ENCODE assay signal across 1 cellular context in the genomic region with DNA sequence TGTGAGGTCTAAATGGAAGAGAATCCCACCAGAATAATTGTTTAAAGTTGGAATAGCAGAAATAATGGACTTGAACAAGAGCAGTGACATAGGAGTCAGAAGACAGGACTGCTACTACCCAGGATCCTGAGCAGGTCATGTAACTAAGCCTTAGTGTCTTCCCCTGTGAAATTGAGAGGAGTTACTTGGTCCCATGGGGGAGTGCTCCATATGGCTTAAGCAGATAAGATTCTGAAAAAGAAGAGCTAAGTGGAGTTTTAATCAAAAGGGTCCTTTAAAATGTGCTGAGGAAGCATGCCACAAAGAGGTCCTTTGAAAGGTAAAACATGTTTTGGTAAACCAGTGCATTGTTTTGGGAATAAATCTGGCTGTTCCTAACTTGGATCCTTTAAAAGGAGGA.
TF ChIP-seq lines count a peak whose summit lies in the region.

No MANE protein-coding gene starts in this region.

TF ChIP-seq in K562, 482 proteins besides CTCF, POLR2A, EP300 and RAD21 (continued from another document and continues in another):
- TF ChIP-seq, protein P1, sequence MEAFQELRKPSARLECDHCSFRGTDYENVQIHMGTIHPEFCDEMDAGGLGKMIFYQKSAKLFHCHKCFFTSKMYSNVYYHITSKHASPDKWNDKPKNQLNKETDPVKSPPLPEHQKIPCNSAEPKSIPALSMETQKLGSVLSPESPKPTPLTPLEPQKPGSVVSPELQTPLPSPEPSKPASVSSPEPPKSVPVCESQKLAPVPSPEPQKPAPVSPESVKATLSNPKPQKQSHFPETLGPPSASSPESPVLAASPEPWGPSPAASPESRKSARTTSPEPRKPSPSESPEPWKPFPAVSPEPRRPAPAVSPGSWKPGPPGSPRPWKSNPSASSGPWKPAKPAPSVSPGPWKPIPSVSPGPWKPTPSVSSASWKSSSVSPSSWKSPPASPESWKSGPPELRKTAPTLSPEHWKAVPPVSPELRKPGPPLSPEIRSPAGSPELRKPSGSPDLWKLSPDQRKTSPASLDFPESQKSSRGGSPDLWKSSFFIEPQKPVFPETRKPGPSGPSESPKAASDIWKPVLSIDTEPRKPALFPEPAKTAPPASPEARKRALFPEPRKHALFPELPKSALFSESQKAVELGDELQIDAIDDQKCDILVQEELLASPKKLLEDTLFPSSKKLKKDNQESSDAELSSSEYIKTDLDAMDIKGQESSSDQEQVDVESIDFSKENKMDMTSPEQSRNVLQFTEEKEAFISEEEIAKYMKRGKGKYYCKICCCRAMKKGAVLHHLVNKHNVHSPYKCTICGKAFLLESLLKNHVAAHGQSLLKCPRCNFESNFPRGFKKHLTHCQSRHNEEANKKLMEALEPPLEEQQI (IDR thresholded peaks at IDR 0.05), result peak; percentile 29; the same call in 1 of the 2 replicates
- TF ChIP-seq SREBF1 (IDR thresholded peaks at IDR 0.05; ENCODE audit: borderline replicate concordance, low read depth, low read length) (no peak), NFIC (IDR thresholded peaks at IDR 0.05) (peak; percentile 59), RCOR1 (IDR thresholded peaks at IDR 0.05; ENCODE audit: borderline replicate concordance in 1 of 2, low read depth in 2 of 2, low read length in 2 of 2) (peak in 1 of 2 experiments; percentile 86; a peak in 3 of 4 replicates), U2AF1 (optimal IDR thresholded peaks at IDR 0.05; ENCODE audit: low read depth, low read length) (no peak), EHMT2 (IDR thresholded peaks at IDR 0.05) (no peak), ZNF79 (CRISPR knock-in tag; IDR thresholded peaks at IDR 0.05; ENCODE audit: low read depth) (no peak), TARDBP (IDR thresholded peaks at IDR 0.05) (peak; percentile 22; the same call in 1 of the 2 replicates), RBM14 (IDR thresholded peaks at IDR 0.05; ENCODE audit: borderline replicate concordance, insufficient read depth, low read depth, low read length) (no peak), RAD51 (IDR thresholded peaks at IDR 0.05; ENCODE audit: borderline replicate concordance, low read depth) (no peak), LCOR (CRISPR knock-in tag; IDR thresholded peaks at IDR 0.05) (peak; percentile 64; the same call in 1 of the 2 replicates), HMGN3 (IDR thresholded peaks at IDR 0.05; ENCODE audit: borderline replicate concordance, extremely low read depth, insufficient read length, low read depth, low read length) (peak; percentile 26), ZNF551 (CRISPR knock-in tag; IDR thresholded peaks at IDR 0.05) (no peak), MTA2 (IDR thresholded peaks at IDR 0.05; ENCODE audit: low read depth) (peak; percentile 92), SMAD3 (CRISPR knock-in tag; conservative IDR thresholded peaks at IDR 0.05) (no peak), ZNF324 (CRISPR knock-in tag; IDR thresholded peaks at IDR 0.05) (no peak), ZNF282 (CRISPR knock-in tag; IDR thresholded peaks at IDR 0.05) (no peak), HNRNPUL1 (IDR thresholded peaks at IDR 0.05; ENCODE audit: low read length) (no peak), RBM34 (IDR thresholded peaks at IDR 0.05; ENCODE audit: borderline replicate concordance, insufficient read depth, low read length) (no peak), GTF2A2 (tag; IDR thresholded peaks at IDR 0.05) (no peak), HDAC2 (IDR thresholded peaks at IDR 0.05) (peak; percentile 82), C11orf30 (IDR thresholded peaks at IDR 0.05; ENCODE audit: low read depth) (peak; percentile 95), RBM25 (IDR thresholded peaks at IDR 0.05; ENCODE audit: low read depth, low read length, severe bottlenecking) (no peak), ARID2 (IDR thresholded peaks at IDR 0.05) (no peak), ATF1 (CRISPR knock-in tag; IDR thresholded peaks at IDR 0.05) (no peak), ATF1 (tag; IDR thresholded peaks at IDR 0.05) (no peak), HMG20A (CRISPR knock-in tag; conservative IDR thresholded peaks at IDR 0.05) (no peak), DIDO1 (tag; IDR thresholded peaks at IDR 0.05; ENCODE audit: low read depth) (no peak), ZNF75A (CRISPR knock-in tag; IDR thresholded peaks at IDR 0.05) (no peak), ZNF384 (IDR thresholded peaks at IDR 0.05; ENCODE audit: low read depth, low read length) (peak; percentile 24; the same call in 1 of the 2 replicates), TCF7 (IDR thresholded peaks at IDR 0.05; ENCODE audit: borderline replicate concordance) (no peak), EP400 (IDR thresholded peaks at IDR 0.05) (peak; percentile 38; the same call in 1 of the 2 replicates), CXXC5 (CRISPR knock-in tag; IDR thresholded peaks at IDR 0.05) (no peak), ZNF184 (CRISPR knock-in tag; IDR thresholded peaks at IDR 0.05) (no peak), ZNF23 (CRISPR knock-in tag; IDR thresholded peaks at IDR 0.05) (no peak), GATAD2A (IDR thresholded peaks at IDR 0.05) (0 out of 2 replicates have a peak, but pooled peaks have one; percentile 12)
- TF ChIP-seq, protein P2, sequence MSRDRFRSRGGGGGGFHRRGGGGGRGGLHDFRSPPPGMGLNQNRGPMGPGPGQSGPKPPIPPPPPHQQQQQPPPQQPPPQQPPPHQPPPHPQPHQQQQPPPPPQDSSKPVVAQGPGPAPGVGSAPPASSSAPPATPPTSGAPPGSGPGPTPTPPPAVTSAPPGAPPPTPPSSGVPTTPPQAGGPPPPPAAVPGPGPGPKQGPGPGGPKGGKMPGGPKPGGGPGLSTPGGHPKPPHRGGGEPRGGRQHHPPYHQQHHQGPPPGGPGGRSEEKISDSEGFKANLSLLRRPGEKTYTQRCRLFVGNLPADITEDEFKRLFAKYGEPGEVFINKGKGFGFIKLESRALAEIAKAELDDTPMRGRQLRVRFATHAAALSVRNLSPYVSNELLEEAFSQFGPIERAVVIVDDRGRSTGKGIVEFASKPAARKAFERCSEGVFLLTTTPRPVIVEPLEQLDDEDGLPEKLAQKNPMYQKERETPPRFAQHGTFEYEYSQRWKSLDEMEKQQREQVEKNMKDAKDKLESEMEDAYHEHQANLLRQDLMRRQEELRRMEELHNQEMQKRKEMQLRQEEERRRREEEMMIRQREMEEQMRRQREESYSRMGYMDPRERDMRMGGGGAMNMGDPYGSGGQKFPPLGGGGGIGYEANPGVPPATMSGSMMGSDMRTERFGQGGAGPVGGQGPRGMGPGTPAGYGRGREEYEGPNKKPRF (IDR thresholded peaks at IDR 0.05; ENCODE audit: low read depth, low read length), result no peak
- TF ChIP-seq, protein P3, sequence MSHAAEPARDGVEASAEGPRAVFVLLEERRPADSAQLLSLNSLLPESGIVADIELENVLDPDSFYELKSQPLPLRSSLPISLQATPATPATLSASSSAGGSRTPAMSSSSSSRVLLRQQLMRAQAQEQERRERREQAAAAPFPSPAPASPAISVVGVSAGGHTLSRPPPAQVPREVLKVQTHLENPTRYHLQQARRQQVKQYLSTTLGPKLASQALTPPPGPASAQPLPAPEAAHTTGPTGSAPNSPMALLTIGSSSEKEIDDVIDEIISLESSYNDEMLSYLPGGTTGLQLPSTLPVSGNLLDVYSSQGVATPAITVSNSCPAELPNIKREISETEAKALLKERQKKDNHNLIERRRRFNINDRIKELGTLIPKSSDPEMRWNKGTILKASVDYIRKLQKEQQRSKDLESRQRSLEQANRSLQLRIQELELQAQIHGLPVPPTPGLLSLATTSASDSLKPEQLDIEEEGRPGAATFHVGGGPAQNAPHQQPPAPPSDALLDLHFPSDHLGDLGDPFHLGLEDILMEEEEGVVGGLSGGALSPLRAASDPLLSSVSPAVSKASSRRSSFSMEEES (CRISPR knock-in tag; IDR thresholded peaks at IDR 0.05), result no peak
- TF ChIP-seq, protein P4, sequence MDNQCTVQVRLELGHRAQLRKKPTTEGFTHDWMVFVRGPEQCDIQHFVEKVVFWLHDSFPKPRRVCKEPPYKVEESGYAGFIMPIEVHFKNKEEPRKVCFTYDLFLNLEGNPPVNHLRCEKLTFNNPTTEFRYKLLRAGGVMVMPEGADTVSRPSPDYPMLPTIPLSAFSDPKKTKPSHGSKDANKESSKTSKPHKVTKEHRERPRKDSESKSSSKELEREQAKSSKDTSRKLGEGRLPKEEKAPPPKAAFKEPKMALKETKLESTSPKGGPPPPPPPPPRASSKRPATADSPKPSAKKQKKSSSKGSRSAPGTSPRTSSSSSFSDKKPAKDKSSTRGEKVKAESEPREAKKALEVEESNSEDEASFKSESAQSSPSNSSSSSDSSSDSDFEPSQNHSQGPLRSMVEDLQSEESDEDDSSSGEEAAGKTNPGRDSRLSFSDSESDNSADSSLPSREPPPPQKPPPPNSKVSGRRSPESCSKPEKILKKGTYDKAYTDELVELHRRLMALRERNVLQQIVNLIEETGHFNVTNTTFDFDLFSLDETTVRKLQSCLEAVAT (IDR thresholded peaks at IDR 0.05), result no peak
- TF ChIP-seq, protein P5, sequence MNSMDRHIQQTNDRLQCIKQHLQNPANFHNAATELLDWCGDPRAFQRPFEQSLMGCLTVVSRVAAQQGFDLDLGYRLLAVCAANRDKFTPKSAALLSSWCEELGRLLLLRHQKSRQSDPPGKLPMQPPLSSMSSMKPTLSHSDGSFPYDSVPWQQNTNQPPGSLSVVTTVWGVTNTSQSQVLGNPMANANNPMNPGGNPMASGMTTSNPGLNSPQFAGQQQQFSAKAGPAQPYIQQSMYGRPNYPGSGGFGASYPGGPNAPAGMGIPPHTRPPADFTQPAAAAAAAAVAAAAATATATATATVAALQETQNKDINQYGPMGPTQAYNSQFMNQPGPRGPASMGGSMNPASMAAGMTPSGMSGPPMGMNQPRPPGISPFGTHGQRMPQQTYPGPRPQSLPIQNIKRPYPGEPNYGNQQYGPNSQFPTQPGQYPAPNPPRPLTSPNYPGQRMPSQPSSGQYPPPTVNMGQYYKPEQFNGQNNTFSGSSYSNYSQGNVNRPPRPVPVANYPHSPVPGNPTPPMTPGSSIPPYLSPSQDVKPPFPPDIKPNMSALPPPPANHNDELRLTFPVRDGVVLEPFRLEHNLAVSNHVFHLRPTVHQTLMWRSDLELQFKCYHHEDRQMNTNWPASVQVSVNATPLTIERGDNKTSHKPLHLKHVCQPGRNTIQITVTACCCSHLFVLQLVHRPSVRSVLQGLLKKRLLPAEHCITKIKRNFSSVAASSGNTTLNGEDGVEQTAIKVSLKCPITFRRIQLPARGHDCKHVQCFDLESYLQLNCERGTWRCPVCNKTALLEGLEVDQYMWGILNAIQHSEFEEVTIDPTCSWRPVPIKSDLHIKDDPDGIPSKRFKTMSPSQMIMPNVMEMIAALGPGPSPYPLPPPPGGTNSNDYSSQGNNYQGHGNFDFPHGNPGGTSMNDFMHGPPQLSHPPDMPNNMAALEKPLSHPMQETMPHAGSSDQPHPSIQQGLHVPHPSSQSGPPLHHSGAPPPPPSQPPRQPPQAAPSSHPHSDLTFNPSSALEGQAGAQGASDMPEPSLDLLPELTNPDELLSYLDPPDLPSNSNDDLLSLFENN (IDR thresholded peaks at IDR 0.05; ENCODE audit: low read depth in 2 of 2, low read length in 2 of 2), result peak in 1 of 2 experiments; percentile 90; a peak in 2 of 4 replicates
- TF ChIP-seq, protein P6, sequence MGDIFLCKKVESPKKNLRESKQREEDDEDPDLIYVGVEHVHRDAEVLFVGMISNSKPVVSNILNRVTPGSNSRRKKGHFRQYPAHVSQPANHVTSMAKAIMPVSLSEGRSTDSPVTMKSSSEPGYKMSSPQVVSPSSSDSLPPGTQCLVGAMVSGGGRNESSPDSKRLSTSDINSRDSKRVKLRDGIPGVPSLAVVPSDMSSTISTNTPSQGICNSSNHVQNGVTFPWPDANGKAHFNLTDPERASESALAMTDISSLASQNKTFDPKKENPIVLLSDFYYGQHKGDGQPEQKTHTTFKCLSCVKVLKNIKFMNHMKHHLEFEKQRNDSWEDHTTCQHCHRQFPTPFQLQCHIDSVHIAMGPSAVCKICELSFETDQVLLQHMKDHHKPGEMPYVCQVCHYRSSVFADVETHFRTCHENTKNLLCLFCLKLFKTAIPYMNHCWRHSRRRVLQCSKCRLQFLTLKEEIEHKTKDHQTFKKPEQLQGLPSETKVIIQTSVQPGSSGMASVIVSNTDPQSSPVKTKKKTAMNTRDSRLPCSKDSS (IDR thresholded peaks at IDR 0.05; ENCODE audit: low read depth, partially characterized antibody), result no peak
- TF ChIP-seq, protein P7, sequence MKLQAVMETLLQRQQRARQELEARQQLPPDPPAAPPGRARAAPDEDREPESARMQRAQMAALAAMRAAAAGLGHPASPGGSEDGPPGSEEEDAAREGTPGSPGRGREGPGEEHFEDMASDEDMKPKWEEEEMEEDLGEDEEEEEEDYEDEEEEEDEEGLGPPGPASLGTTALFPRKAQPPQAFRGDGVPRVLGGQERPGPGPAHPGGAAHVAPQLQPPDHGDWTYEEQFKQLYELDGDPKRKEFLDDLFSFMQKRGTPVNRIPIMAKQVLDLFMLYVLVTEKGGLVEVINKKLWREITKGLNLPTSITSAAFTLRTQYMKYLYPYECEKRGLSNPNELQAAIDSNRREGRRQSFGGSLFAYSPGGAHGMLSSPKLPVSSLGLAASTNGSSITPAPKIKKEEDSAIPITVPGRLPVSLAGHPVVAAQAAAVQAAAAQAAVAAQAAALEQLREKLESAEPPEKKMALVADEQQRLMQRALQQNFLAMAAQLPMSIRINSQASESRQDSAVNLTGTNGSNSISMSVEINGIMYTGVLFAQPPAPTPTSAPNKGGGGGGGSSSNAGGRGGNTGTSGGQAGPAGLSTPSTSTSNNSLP (IDR thresholded peaks at IDR 0.05; ENCODE audit: borderline replicate concordance, low read depth, low read length), result 0 out of 2 replicates have a peak, but pooled peaks have one; percentile 32
- TF ChIP-seq, protein P8, sequence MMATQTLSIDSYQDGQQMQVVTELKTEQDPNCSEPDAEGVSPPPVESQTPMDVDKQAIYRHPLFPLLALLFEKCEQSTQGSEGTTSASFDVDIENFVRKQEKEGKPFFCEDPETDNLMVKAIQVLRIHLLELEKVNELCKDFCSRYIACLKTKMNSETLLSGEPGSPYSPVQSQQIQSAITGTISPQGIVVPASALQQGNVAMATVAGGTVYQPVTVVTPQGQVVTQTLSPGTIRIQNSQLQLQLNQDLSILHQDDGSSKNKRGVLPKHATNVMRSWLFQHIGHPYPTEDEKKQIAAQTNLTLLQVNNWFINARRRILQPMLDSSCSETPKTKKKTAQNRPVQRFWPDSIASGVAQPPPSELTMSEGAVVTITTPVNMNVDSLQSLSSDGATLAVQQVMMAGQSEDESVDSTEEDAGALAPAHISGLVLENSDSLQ (IDR thresholded peaks at IDR 0.05), result no peak
- TF ChIP-seq, protein P9, sequence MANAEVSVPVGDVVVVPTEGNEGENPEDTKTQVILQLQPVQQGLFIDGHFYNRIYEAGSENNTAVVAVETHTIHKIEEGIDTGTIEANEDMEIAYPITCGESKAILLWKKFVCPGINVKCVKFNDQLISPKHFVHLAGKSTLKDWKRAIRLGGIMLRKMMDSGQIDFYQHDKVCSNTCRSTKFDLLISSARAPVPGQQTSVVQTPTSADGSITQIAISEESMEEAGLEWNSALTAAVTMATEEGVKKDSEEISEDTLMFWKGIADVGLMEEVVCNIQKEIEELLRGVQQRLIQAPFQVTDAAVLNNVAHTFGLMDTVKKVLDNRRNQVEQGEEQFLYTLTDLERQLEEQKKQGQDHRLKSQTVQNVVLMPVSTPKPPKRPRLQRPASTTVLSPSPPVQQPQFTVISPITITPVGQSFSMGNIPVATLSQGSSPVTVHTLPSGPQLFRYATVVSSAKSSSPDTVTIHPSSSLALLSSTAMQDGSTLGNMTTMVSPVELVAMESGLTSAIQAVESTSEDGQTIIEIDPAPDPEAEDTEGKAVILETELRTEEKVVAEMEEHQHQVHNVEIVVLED (CRISPR knock-in tag; IDR thresholded peaks at IDR 0.05), result no peak
